9 cellular contexts compared by ENCODE assay signal in genomic region chr5:149133795-149134777, GRCh38. TPM values are rescaled to one million over a fixed set of nuclear protein-coding genes. Genes with fewer than 3 reads are reported as not detected.
DNase-seq lines count a peak whose midpoint lies in the region; ATAC-seq and TF ChIP-seq lines count a peak whose summit lies in the region.
"Had no signal": no experiment of that assay in that cellular context is flagged by ENCODE, and none has a peak within 500 bp of the region (broad histone marks: within the 10 kb centered on the region; RNA-seq: fewer than 3 reads in every experiment).

No MANE protein-coding gene starts in this region.

- H3K27me3 ChIP-seq in PC-3 (ENCODE audit: low read length), result no peaks in the 10 kb centered on the region

- H3K9me3 Mint-ChIP-seq in osteocyte (ENCODE audit: unreplicated experiment), result no peaks in the 10 kb centered on the region

- no peaks in the 10 kb centered on the region for H3K27me3 Mint-ChIP-seq in osteocyte (ENCODE audit: unreplicated experiment)

- H3K4me1 Mint-ChIP-seq in osteocyte (ENCODE audit: unreplicated experiment), result peaks cover 17% of the 10 kb centered on the region

- no TSS peak for BruUV-seq in PC-3 (replicated peaks; lab: Mats Ljungman, UMichigan)

- H3K4me2 ChIP-seq in PC-3 (ENCODE audit: low read length), result peak overlapping the region; percentile 68

- H3F3A ChIP-seq in PC-3 (ENCODE audit: low read length, unreplicated experiment), result peaks cover 28% of the 10 kb centered on the region

- H4K20me1 ChIP-seq in PC-3 (ENCODE audit: low read length), result no peaks in the 10 kb centered on the region

- CTCF ChIA-PET in PC-3 (lab: Charles Lee), result interaction anchor here (0.6 to 1.2 kb wide), 8 partner anchors 9 to 988 kb away, joined by 3 to 8 read pairs (median 4); no protein-coding TSS in a partner anchor

- peak overlapping the region; percentile 1; the same call in 1 of the 2 replicates for H3K4me3 ChIP-seq in PC-3 (ENCODE audit: low read length)

- H3K36me3 ChIP-seq in PC-3 (ENCODE audit: low read depth, low read length), result no peaks in the 10 kb centered on the region

- POLR2A ChIA-PET in PC-3 (lab: Charles Lee; ENCODE audit: unreplicated experiment), result interaction anchor here (0.6 to 1.1 kb wide), 4 partner anchors 9 to 648 kb away, joined by 3 to 15 read pairs (median 4); no protein-coding TSS in a partner anchor

- peak overlapping the region; percentile 47 for H3K9ac ChIP-seq in PC-3 (ENCODE audit: low read length)

- H3K27ac ChIP-seq in PC-3 (ENCODE audit: low read length), result peak overlapping the region; percentile 86

- DNase-seq in DMS53 treated with DMSO at 0.1 percent for 48 hours (lab: John Stamatoyannopoulos, UW; ENCODE audit: unreplicated experiment), result peak; percentile 3
- DNase-seq in PC-3, result peak; percentile 100
- DNase-seq in fibroblast of gingiva (ENCODE audit: low read depth), result peak; percentile 79
- no peak for DNase-seq in osteocyte (ENCODE audit: extremely low spot score, unreplicated experiment)
- no peak for DNase-seq in cerebellar cortex (ENCODE audit: low spot score)
- DNase-seq in SIG-M5 treated with dmso at 0.1 percent for 504 hours (lab: John Stamatoyannopoulos, UW; ENCODE audit: unreplicated experiment), result no peak

- H3K27ac Mint-ChIP-seq in osteocyte (ENCODE audit: unreplicated experiment), result peak overlapping the region; percentile 33

- intact Hi-C loops in PC-3 (cut with micrococcal nuclease), result loop anchor here (1.0 to 10.0 kb wide), 6 partner anchors 8 to 431 kb away; no protein-coding TSS in a partner anchor

- H3K9me2 ChIP-seq in PC-3 (replicated peaks; ENCODE audit: low read length), result no peaks in the 10 kb centered on the region

- no peaks in the 10 kb centered on the region for H3K36me3 Mint-ChIP-seq in osteocyte (ENCODE audit: unreplicated experiment)

- peaks cover 64% of the 10 kb centered on the region for H3K4me1 ChIP-seq in PC-3 (ENCODE audit: insufficient read depth, low read length)

- H2AFZ ChIP-seq in PC-3 (ENCODE audit: low read length), result peak overlapping the region; percentile 28

- H3K9me3 ChIP-seq in PC-3 (ENCODE audit: low read length), result no peaks in the 10 kb centered on the region

- TF ChIP-seq CTCF in PC-3 (conservative IDR thresholded peaks at IDR 0.05; ENCODE audit: low read depth, low read length) (no peak), osteocyte (IDR thresholded peaks at IDR 0.05) (no peak)

- no peak overlapping the region for H3K4me3 Mint-ChIP-seq in osteocyte (ENCODE audit: unreplicated experiment)

- H3K79me2 ChIP-seq in PC-3 (ENCODE audit: low read length), result no peaks in the 10 kb centered on the region

- peak; percentile 76 for ATAC-seq in PC-3
- ATAC-seq in HG02623 (IDR thresholded peaks at IDR 0.05; ENCODE audit: unreplicated experiment), result no peak
- ATAC-seq in GM19455 (IDR thresholded peaks at IDR 0.05; ENCODE audit: unreplicated experiment), result no peak

RNA-seq across cellular contexts. Expression of gene ABLIM3, which starts 7.2 kb away (rescaled TPM):
- 43.6 and 48.0 TPM in 2 replicates for total RNA-seq in PC-3 (2014; rRNA removed)
- total RNA-seq in osteocyte, result 0.64 and 0.99 TPM in 2 replicates
- total RNA-seq: activated CD8-positive, alpha-beta memory T cell treated with anti-CD3 and anti-CD28 coated beads for 36 hours had no signal

Comparison
In these comparisons a context has a peak if more than half of its experiments do, and no peak if none do; other contexts are left out.
1. DNase-seq: peak in DMS53 treated with DMSO at 0.1 percent for 48 hours (single experiment), PC-3 (single experiment) and fibroblast of gingiva (single experiment); none in osteocyte (single experiment), cerebellar cortex (single experiment) and SIG-M5 treated with dmso at 0.1 percent for 504 hours (single experiment).
2. RNA of gene ABLIM3, which starts 7.2 kb away (total RNA-seq): 43.6 to 48.0 TPM in PC-3; 0.64 to 0.99 TPM in osteocyte; every median in the first group is over 10 times any median in the second.